In genomic region chr7:131104611-131105293, GRCh38 we compare ENCODE assay signal across 8 cellular contexts.
A peak's percentile ranks its signal among the peaks of the same experiment; 100 is the strongest.
DNase-seq lines count a peak whose midpoint lies in the region; ATAC-seq and TF ChIP-seq lines count a peak whose summit lies in the region.

No MANE protein-coding gene starts in this region.

- intact Hi-C loops in left ventricle myocardium inferior (cut with micrococcal nuclease) (loop anchor here (10.0 kb wide), 1 partner anchor 200 kb away; no protein-coding TSS in a partner anchor), left ventricle myocardium superior (cut with micrococcal nuclease) (no loop called here), breast epithelium (cut with DNase I; ENCODE audit: low total_unique reads) (no loop called here)

- peaks cover 7% of the 10 kb centered on the region for H3K79me1 ChIP-seq in mesendoderm (ENCODE audit: low read length)

- H3K18ac ChIP-seq in mesendoderm (ENCODE audit: low read length) = no peak overlapping the region

- H3K4me1 ChIP-seq in left ventricle myocardium inferior (peaks cover 92% of the 10 kb centered on the region), breast epithelium (peaks cover 0 to 16% of the 10 kb centered on the region in 2 donors), mucosa of rectum (ENCODE audit: control insufficient read depth in 2 of 2, insufficient read depth in 2 of 2, low read length in 2 of 2) (peaks cover 10 to 21% of the 10 kb centered on the region in 2 donors), mesendoderm (ENCODE audit: control insufficient read depth, low read depth, low read length) (peaks cover 1% of the 10 kb centered on the region)

- no peak overlapping the region for H2BK5ac ChIP-seq in mesendoderm (ENCODE audit: low read length)

- no CpG with 5 or more reads among the region's 12 CpGs for WGBS in mesendoderm (ENCODE audit: extremely low coverage, insufficient coverage, low lambda C conversion rate)

- H3K27ac ChIP-seq in left ventricle myocardium inferior (replicated peaks) (peak overlapping the region; percentile 99), breast epithelium (peak overlapping the region; percentile 100), mucosa of rectum (ENCODE audit: low read depth in 2 of 2, low read length in 2 of 2) (peak overlapping the region in 1 of 2 donors; percentile 75), mesendoderm (ENCODE audit: low read depth, low read length) (no peak overlapping the region)

- H3K56ac ChIP-seq in mesendoderm (ENCODE audit: low read length) = no peak overlapping the region

- H2AK5ac ChIP-seq in mesendoderm (ENCODE audit: low read length) = no peak overlapping the region

- no peaks in the 10 kb centered on the region for H3K9me3 ChIP-seq in left ventricle myocardium inferior (replicated peaks)
- H3K9me3 ChIP-seq in breast epithelium = no peaks in the 10 kb centered on the region
- H3K9me3 ChIP-seq in mucosa of rectum (ENCODE audit: control insufficient read depth in 2 of 2, low read length in 2 of 2) = no peaks in the 10 kb centered on the region

- H3K27me3 ChIP-seq in left ventricle myocardium inferior (ENCODE audit: low read depth) (no peaks in the 10 kb centered on the region), breast epithelium (no peaks in the 10 kb centered on the region), mucosa of rectum (ENCODE audit: control insufficient read depth in 2 of 2, insufficient read depth in 2 of 2, low read length in 2 of 2) (peaks cover 3 to 10% of the 10 kb centered on the region in 2 donors), mesendoderm (ENCODE audit: insufficient read depth, low read length, poor library complexity) (no peaks in the 10 kb centered on the region)

- ATAC-seq in left ventricle myocardium superior = no peak

- H3K23ac ChIP-seq in mesendoderm (ENCODE audit: low read length) = no peak overlapping the region

- no peak overlapping the region for H3K4ac ChIP-seq in mesendoderm (ENCODE audit: low read depth, low read length)

- H3K4me2 ChIP-seq in mesendoderm (ENCODE audit: low read length) = no peak overlapping the region

- H4K5ac ChIP-seq in mesendoderm (ENCODE audit: low read length) = no peak overlapping the region

- peak overlapping the region; percentile 91 for H3K4me3 ChIP-seq in left ventricle myocardium inferior
- H3K4me3 ChIP-seq in breast epithelium = peak overlapping the region; percentile 96 to 99 (median 97)
- H3K4me3 ChIP-seq in mucosa of rectum (ENCODE audit: low read length in 2 of 2) = peak overlapping the region; percentile 69 to 74
- no peak overlapping the region for H3K4me3 ChIP-seq in mesendoderm (ENCODE audit: low read length)

- H3K79me2 ChIP-seq in mesendoderm (ENCODE audit: control insufficient read depth, insufficient read depth, low read length) = no peaks in the 10 kb centered on the region

- no peak for TF ChIP-seq CTCF in left ventricle myocardium inferior (IDR thresholded peaks at IDR 0.05; ENCODE audit: borderline replicate concordance)
- no peak for TF ChIP-seq CTCF in breast epithelium (IDR thresholded peaks at IDR 0.05)

- no peak for TF ChIP-seq POLR2A in breast epithelium (IDR thresholded peaks at IDR 0.05)

- no peak overlapping the region for H4K8ac ChIP-seq in mesendoderm (ENCODE audit: low read depth, low read length)

- H3K9ac ChIP-seq in mucosa of rectum (ENCODE audit: low read depth in 1 of 2, low read length in 2 of 2) = no peak overlapping the region
- no peak overlapping the region for H3K9ac ChIP-seq in mesendoderm (ENCODE audit: low read length)

- H2BK15ac ChIP-seq in mesendoderm (replicated peaks; ENCODE audit: low read depth) = no peak overlapping the region

- H2BK120ac ChIP-seq in mesendoderm (ENCODE audit: low read depth, low read length) = no peak overlapping the region

- H3K36me3 ChIP-seq in left ventricle myocardium inferior = peaks cover 20% of the 10 kb centered on the region
- no peaks in the 10 kb centered on the region for H3K36me3 ChIP-seq in breast epithelium
- H3K36me3 ChIP-seq in mucosa of rectum (ENCODE audit: control insufficient read depth in 2 of 2, insufficient read depth in 2 of 2, low read length in 2 of 2) = peaks cover 0 to 3% of the 10 kb centered on the region in 2 donors
- no peaks in the 10 kb centered on the region for H3K36me3 ChIP-seq in mesendoderm (ENCODE audit: control insufficient read depth, insufficient read depth, low read length)

- DNase-seq in left ventricle myocardium inferior (no peak), left ventricle myocardium superior (no peak), breast epithelium (ENCODE audit: low spot score in 2 of 2) (no peak), mesendoderm (no peak), AML-193 (lab: John Stamatoyannopoulos, UW) (no peak), NCI-H1048 (lab: John Stamatoyannopoulos, UW) (no peak)
- no peak for DNase-seq in stimulated activated CD4-positive, alpha-beta T cell treated with anti-CD3 and anti-CD28 coated beads, Interleukin-12 subunit alpha, Interleukin-12 subunit beta, amount 100 ng/mL, for 4 hours
